In genomic region chrX:135295238-135295943, GRCh38 we compare ENCODE assay signal across 8 cellular contexts. TPM values are rescaled to one million over a fixed set of nuclear protein-coding genes. Genes with fewer than 3 reads are reported as not detected.
DNase-seq lines count a peak whose midpoint lies in the region; ATAC-seq and TF ChIP-seq lines count a peak whose summit lies in the region.

No MANE protein-coding gene starts in this region.

- H3K27ac ChIP-seq in HUES6 (ENCODE audit: low read depth, low read length): no peak overlapping the region
- no peak overlapping the region for H3K27ac ChIP-seq in thymus (ENCODE audit: low read depth)

- no peak overlapping the region for H3K27ac Mint-ChIP-seq in osteocyte (ENCODE audit: unreplicated experiment)

- peaks cover 44% of the 10 kb centered on the region for H3K9me3 Mint-ChIP-seq in osteocyte (ENCODE audit: unreplicated experiment)

- H3K4me1 Mint-ChIP-seq in osteocyte (ENCODE audit: unreplicated experiment): no peaks in the 10 kb centered on the region

- H3K36me3 ChIP-seq in HUES6 (ENCODE audit: control insufficient read depth, insufficient read depth, low read length) (peaks cover 14% of the 10 kb centered on the region), thymus (ENCODE audit: control insufficient read depth, insufficient read depth) (peaks cover 2% of the 10 kb centered on the region)

- H3K9me3 ChIP-seq in HUES6 (ENCODE audit: control insufficient read depth, insufficient read depth, low read depth, low read length) (peaks cover 4% of the 10 kb centered on the region; the same call in 1 of the 2 replicates), thymus (ENCODE audit: control insufficient read depth) (no peaks in the 10 kb centered on the region)

- DNase-seq in Ammon's horn (ENCODE audit: low spot score) (peak; percentile 76), foreskin melanocyte (peak; percentile 13), osteocyte (ENCODE audit: extremely low spot score, unreplicated experiment) (no peak), HK-2 (ENCODE audit: unreplicated experiment) (no peak)
- DNase-seq in activated T-cell treated with anti-CD3 and anti-CD28 coated beads, Interleukin-2, amount 50 U/mL, for 48 hours: peak; percentile 66 to 72

- H3K4me3 ChIP-seq in HUES6 (ENCODE audit: low read depth, low read length): peak overlapping the region; percentile 68
- peak overlapping the region; percentile 59 for H3K4me3 ChIP-seq in thymus (ENCODE audit: low read length)

- peak overlapping the region; percentile 17 for H3K4me3 Mint-ChIP-seq in osteocyte (ENCODE audit: unreplicated experiment)

- H3K36me3 Mint-ChIP-seq in osteocyte (ENCODE audit: unreplicated experiment): peaks cover 13% of the 10 kb centered on the region

- 14% methylated on average over 26 of the region's 26 CpGs for WGBS in thymus

- peaks cover 22% of the 10 kb centered on the region for H3K27me3 ChIP-seq in HUES6 (ENCODE audit: control insufficient read depth, insufficient read depth, low read length)
- no peaks in the 10 kb centered on the region for H3K27me3 ChIP-seq in thymus (ENCODE audit: control insufficient read depth, insufficient read depth)

- ATAC-seq in GM19452 (IDR thresholded peaks at IDR 0.05; ENCODE audit: unreplicated experiment): peak; percentile 100

- H3K4me1 ChIP-seq in HUES6 (ENCODE audit: control insufficient read depth, insufficient read depth, low read length) (peaks cover 12% of the 10 kb centered on the region), thymus (ENCODE audit: control insufficient read depth, insufficient read depth, low read length) (no peaks in the 10 kb centered on the region)

- no peaks in the 10 kb centered on the region for H3K27me3 Mint-ChIP-seq in osteocyte (ENCODE audit: unreplicated experiment)

- H3K9ac ChIP-seq in HUES6 (ENCODE audit: low read length): peak overlapping the region; percentile 37

- no peak for TF ChIP-seq CTCF in osteocyte (IDR thresholded peaks at IDR 0.05)

RNA-seq across cellular contexts. Expression of gene ETDC, which starts 13.9 kb away (rescaled TPM):
- not detected in 2 replicates for total RNA-seq in osteocyte
- not detected for polyA plus RNA-seq in thymus

RNA-seq across cellular contexts. Expression of gene ETDA, which starts 43.5 kb away (rescaled TPM):
- total RNA-seq in osteocyte: not detected in 2 replicates
- not detected for polyA plus RNA-seq in thymus

RNA-seq across cellular contexts. Expression of gene ZNF75D, which starts 48.5 kb away (rescaled TPM):
- total RNA-seq in osteocyte: 7.1 and 8.3 TPM in 2 replicates
- polyA plus RNA-seq in thymus: 18.2 TPM

RNA-seq across cellular contexts. Expression of gene ZNF449, which starts 49.2 kb away (rescaled TPM):
- total RNA-seq in osteocyte: 12.2 and 13.2 TPM in 2 replicates
- polyA plus RNA-seq in thymus: 6.3 TPM

Comparison
In these comparisons a context has a peak if more than half of its experiments do, and no peak if none do; other contexts are left out.
1. DNase-seq: peak in Ammon's horn (single experiment), activated T-cell treated with anti-CD3 and anti-CD28 coated beads, Interleukin-2, amount 50 U/mL, for 48 hours (2 of 2) and foreskin melanocyte (single experiment); none in osteocyte (single experiment) and HK-2 (single experiment).